ENCODE assay signal across 9 cellular contexts in genomic region chr10:127860632-127861031, GRCh38. TPM values are rescaled to one million over a fixed set of nuclear protein-coding genes. Genes with fewer than 3 reads are reported as not detected.
"Had no signal": no experiment of that assay in that cellular context is flagged by ENCODE, and none has a peak within 500 bp of the region (broad histone marks: within the 10 kb centered on the region; RNA-seq: fewer than 3 reads in every experiment).

No MANE protein-coding gene starts in this region.

- H3K36me3 Mint-ChIP-seq: IgD-negative memory B cell had no signal

- H3K27ac Mint-ChIP-seq: H9 had no signal

- DNase-seq: GM23248, GOT3, H9, HCEC 1CT, KBM-7 had no signal

- H3K4me3 Mint-ChIP-seq: H9, IgD-negative memory B cell had no signal

- H3K27ac ChIP-seq: GM23248, HL-60 had no signal

- H3K27me3 Mint-ChIP-seq: IgD-negative memory B cell had no signal

- H3K4me1 Mint-ChIP-seq: H9 had no signal

- H3K9ac ChIP-seq: GM23248 had no signal

- H2AFZ ChIP-seq: GM23248 had no signal

- H3K4me3 ChIP-seq: GM23248 had no signal

RNA-seq across cellular contexts. Expression of gene CLRN3, which starts 32.1 kb away (rescaled TPM):
- total RNA-seq: GM23248, H9, HepG2, HT1080 had no signal
- polyA plus RNA-seq: GM23248, HepG2, IgD-negative memory B cell had no signal
